21 cellular contexts compared by ENCODE assay signal in the genomic region with DNA sequence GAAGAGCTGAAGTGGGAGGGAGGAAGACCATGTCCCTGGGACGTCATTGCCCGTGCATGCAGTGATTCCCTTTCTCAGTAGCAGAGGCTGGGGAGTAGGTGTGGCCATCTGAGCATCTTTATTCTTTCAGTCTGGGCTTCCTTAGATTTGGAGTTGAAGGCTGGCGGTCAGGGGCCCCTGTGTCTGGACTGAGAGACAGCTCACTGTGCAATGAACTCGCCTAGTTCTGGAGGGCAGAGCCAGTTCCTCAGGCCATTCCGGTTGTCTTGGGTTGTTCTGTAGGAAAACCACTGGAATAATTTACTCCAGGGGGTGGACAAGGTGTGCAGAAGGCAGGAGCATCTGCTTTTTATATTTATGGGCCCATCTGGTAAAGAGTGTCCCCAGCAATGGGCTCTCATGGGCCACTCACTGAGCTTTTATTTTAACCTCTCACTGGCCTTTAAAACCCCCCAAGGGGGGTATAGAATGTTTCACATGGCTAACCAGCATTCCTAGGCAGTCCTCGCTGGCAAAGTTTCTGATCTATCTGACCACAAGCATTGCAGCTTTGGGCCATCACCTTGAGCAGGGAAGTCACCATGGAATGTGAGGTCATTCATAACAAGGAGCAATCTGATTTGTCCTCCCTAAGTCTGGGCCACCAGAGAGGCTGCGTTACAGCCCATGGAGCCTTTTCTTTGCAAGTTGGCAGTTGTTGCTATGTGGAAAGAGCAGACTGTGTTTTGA. TPM values are rescaled to one million over a fixed set of nuclear protein-coding genes. Genes with fewer than 3 reads are reported as not detected.
A peak's percentile ranks its signal among the peaks of the same experiment; 100 is the strongest.
DNase-seq lines count a peak whose midpoint lies in the region; ATAC-seq and TF ChIP-seq lines count a peak whose summit lies in the region.
"Had no signal": no experiment of that assay in that cellular context is flagged by ENCODE, and none has a peak within 500 bp of the region (broad histone marks: within the 10 kb centered on the region; RNA-seq: fewer than 3 reads in every experiment).

No MANE protein-coding gene starts in this region.

- H2AK5ac ChIP-seq in mesenchymal stem cell (ENCODE audit: low read length, severe bottlenecking), result no peak overlapping the region

- H2AFZ ChIP-seq in mesenchymal stem cell (ENCODE audit: low read depth, low read length), result no peak overlapping the region

- no peak overlapping the region for H3K18ac ChIP-seq in mesenchymal stem cell (ENCODE audit: low read depth in 1 of 2, low read length in 2 of 2)

- no peak overlapping the region for H4K8ac ChIP-seq in mesenchymal stem cell (ENCODE audit: low read length)

- H3K27me3 ChIP-seq in heart left ventricle, result no peaks in the 10 kb centered on the region
- no peaks in the 10 kb centered on the region for H3K27me3 ChIP-seq in adipocyte (replicated peaks; ENCODE audit: control insufficient read depth, insufficient read depth, low read length)
- H3K27me3 ChIP-seq in mesenchymal stem cell (ENCODE audit: control insufficient read depth in 1 of 2, insufficient read depth in 1 of 2, low read length in 2 of 2), result no peaks in the 10 kb centered on the region
- peaks cover 0 to 42% (median 5%) of the 10 kb centered on the region in 3 donors for H3K27me3 ChIP-seq in stomach
- H3K27me3 ChIP-seq: foreskin keratinocyte had no signal

- H3K4me3 ChIP-seq in heart left ventricle (no peak overlapping the region), adipocyte (ENCODE audit: low read length) (no peak overlapping the region), mesenchymal stem cell (ENCODE audit: insufficient read depth in 1 of 2, low read depth in 1 of 2, low read length in 2 of 2) (no peak overlapping the region), stomach (no peak overlapping the region)

- H2BK12ac ChIP-seq in mesenchymal stem cell (ENCODE audit: low read length in 2 of 2), result no peak overlapping the region

- no peak for ATAC-seq in heart left ventricle
- ATAC-seq in left ventricle myocardium superior, result no peak
- ATAC-seq in GM21447 (IDR thresholded peaks at IDR 0.05; ENCODE audit: unreplicated experiment), result no peak
- ATAC-seq: foreskin keratinocyte had no signal

- H3K14ac ChIP-seq in mesenchymal stem cell (ENCODE audit: low read length in 2 of 2), result no peak overlapping the region

- no peak overlapping the region for H2BK5ac ChIP-seq in mesenchymal stem cell (ENCODE audit: low read depth, low read length, poor library complexity, severe bottlenecking)

- DNase-seq in heart left ventricle, result no peak
- DNase-seq in left ventricle myocardium superior, result no peak
- no peak for DNase-seq in adipocyte (ENCODE audit: low read depth)
- DNase-seq in mesenchymal stem cell, result no peak
- DNase-seq in stomach, result no peak
- no peak for DNase-seq in retina
- DNase-seq in iPS-NIHi7 (ENCODE audit: extremely low spot score), result no peak
- DNase-seq: 8988T; activated CD4-positive, alpha-beta T cell treated with anti-CD3 and anti-CD28 coated beads, Interleukin-2, amount 50 U/mL, for 4 hours; activated gamma-delta T cell; caudate nucleus; foreskin keratinocyte; mesendoderm; MV-4-11; NCI-H1694 treated with DMSO at 0.1 percent for 48 hours; NCI-H2227 treated with DMSO at 0.1 percent for 48 hours; NCI-H82; OCI-M1; SIG-M5 had no signal

- H3K4me2 ChIP-seq in mesenchymal stem cell (ENCODE audit: low read length, poor library complexity, severe bottlenecking), result no peak overlapping the region

- WGBS in heart left ventricle, 4 donors, result 85 to 93% (median 91%) methylated on average over 7 of the region's 7 CpGs
- WGBS in mesenchymal stem cell, result 94% methylated on average over 7 of the region's 7 CpGs
- 72 to 86% (median 81%) methylated on average over 7 of the region's 7 CpGs for WGBS in stomach, 5 donors

- peak overlapping the region; percentile 76 for H3K9ac ChIP-seq in adipocyte (ENCODE audit: low read length)
- no peak overlapping the region for H3K9ac ChIP-seq in mesenchymal stem cell (ENCODE audit: low read length)

- H3K9me3 ChIP-seq in heart left ventricle (no peaks in the 10 kb centered on the region), adipocyte (ENCODE audit: control insufficient read depth, low read length) (no peaks in the 10 kb centered on the region), mesenchymal stem cell (ENCODE audit: control insufficient read depth, low read length) (no peaks in the 10 kb centered on the region), stomach (no peaks in the 10 kb centered on the region)

- no peak overlapping the region for H3K4ac ChIP-seq in mesenchymal stem cell (ENCODE audit: low read depth in 1 of 2, low read length in 2 of 2)

- intact Hi-C loops in heart left ventricle (cut with DNase I), result no loop called here
- intact Hi-C loops in left ventricle myocardium superior (cut with micrococcal nuclease), result no loop called here
- intact Hi-C loops in stomach (cut with DNase I; ENCODE audit: low total_unique reads), result no loop called here

- H3K4me1 ChIP-seq in heart left ventricle (peaks cover 7 to 70% (median 47%) of the 10 kb centered on the region in 12 donors), adipocyte (ENCODE audit: control insufficient read depth, insufficient read depth, low read length) (peaks cover 80% of the 10 kb centered on the region), mesenchymal stem cell (ENCODE audit: control insufficient read depth, insufficient read depth, low read depth, low read length) (peaks cover 42% of the 10 kb centered on the region), stomach (peaks cover 3 to 60% (median 43%) of the 10 kb centered on the region in 4 donors)

- no peak overlapping the region for H2BK120ac ChIP-seq in mesenchymal stem cell (ENCODE audit: low read depth, low read length)

- peak overlapping the region in 11 of 12 donors; percentile 21 to 88 (median 79) for H3K27ac ChIP-seq in heart left ventricle
- H3K27ac ChIP-seq in mesenchymal stem cell (ENCODE audit: low read length, poor library complexity, severe bottlenecking), result peak overlapping the region; percentile 7
- peak overlapping the region in 3 of 5 donors; percentile 33 to 73 (median 70) for H3K27ac ChIP-seq in stomach
- H3K27ac ChIP-seq: epithelial cell of prostate, foreskin keratinocyte had no signal

- no peak for TF ChIP-seq EP300 in stomach (IDR thresholded peaks at IDR 0.05)

- H3K23ac ChIP-seq in mesenchymal stem cell (ENCODE audit: low read length in 2 of 2), result no peak overlapping the region

- no peak overlapping the region for H4K91ac ChIP-seq in mesenchymal stem cell (ENCODE audit: low read length)

- TF ChIP-seq CTCF in heart left ventricle (IDR thresholded peaks at IDR 0.05), result no peak
- no peak for TF ChIP-seq CTCF in stomach (IDR thresholded peaks at IDR 0.05)

- no peak for TF ChIP-seq POLR2A in heart left ventricle (IDR thresholded peaks at IDR 0.05)
- no peak for TF ChIP-seq POLR2A in stomach (IDR thresholded peaks at IDR 0.05)

- H2BK15ac ChIP-seq in mesenchymal stem cell (ENCODE audit: low read depth, poor library complexity, severe bottlenecking), result no peak overlapping the region

- H3K36me3 ChIP-seq in heart left ventricle (peaks cover 0 to 7% (median 0%) of the 10 kb centered on the region in 9 donors), adipocyte (ENCODE audit: control insufficient read depth, insufficient read depth, low read length, severe bottlenecking) (peaks cover 39% of the 10 kb centered on the region), mesenchymal stem cell (ENCODE audit: control insufficient read depth in 1 of 2, insufficient read depth in 2 of 2, low read depth in 1 of 2, low read length in 2 of 2) (peaks cover 0 to 24% of the 10 kb centered on the region in 2 experiments), stomach (no peaks in the 10 kb centered on the region)

- H3K79me1 ChIP-seq in mesenchymal stem cell (replicated peaks; ENCODE audit: low read length, poor library complexity, severe bottlenecking), result no peaks in the 10 kb centered on the region

RNA-seq across cellular contexts. Expression of a gene that starts 9.2 kb away (rescaled TPM):
- total RNA-seq in heart left ventricle (10 to 100 TPM in 4 of 9 donors, 1 to 10 TPM in 5; 3.9 to 15.0 (median 8.6) TPM), left ventricle myocardium superior (6.8 TPM), stomach (1 to 10 TPM in 2 of 5 donors, under 1 TPM in 2, not detected in 1; 0.29 to 2.6 (median 1.6) TPM)
- polyA plus RNA-seq in heart left ventricle (10 to 100 TPM in 1 of 2 donors, 1 to 10 TPM in 1; 6.2 to 15.2 TPM), stomach (1 to 10 TPM in 1 of 3 donors, under 1 TPM in 2; 0.15 to 1.6 (median 0.62) TPM)
- polyA plus RNA-seq in mesenchymal stem cell (2013, experiment 1 of 2), result 89.5 TPM
- 87.1 TPM for polyA plus RNA-seq in mesenchymal stem cell (2013, experiment 2 of 2)

Comparison
In these comparisons a context has a peak if more than half of its experiments do, and no peak if none do; other contexts are left out.
1. H3K27ac ChIP-seq: peak in every context shown above with its lines; median percentile 79 in heart left ventricle; 70 in stomach; 7 in mesenchymal stem cell.